ENCODE assay signal across 9 cellular contexts in genomic region chr5:136374003-136374402, GRCh38. TPM values are rescaled to one million over a fixed set of nuclear protein-coding genes. Genes with fewer than 3 reads are reported as not detected.
DNase-seq lines count a peak whose midpoint lies in the region; ATAC-seq and TF ChIP-seq lines count a peak whose summit lies in the region.
"Had no signal": no experiment of that assay in that cellular context is flagged by ENCODE, and none has a peak within 500 bp of the region (broad histone marks: within the 10 kb centered on the region; RNA-seq: fewer than 3 reads in every experiment).

No MANE protein-coding gene starts in this region.

- H3K36me3 Mint-ChIP-seq in osteocyte (ENCODE audit: unreplicated experiment), result no peaks in the 10 kb centered on the region

- H3K4me3 ChIP-seq in brain microvascular endothelial cell (ENCODE audit: low read depth, low read length), result no peak overlapping the region

- H3K27me3 Mint-ChIP-seq in osteocyte (ENCODE audit: unreplicated experiment), result peaks cover 3% of the 10 kb centered on the region

- H3K36me3 ChIP-seq in brain microvascular endothelial cell (replicated peaks), result no peaks in the 10 kb centered on the region

- no peaks in the 10 kb centered on the region for H3K27me3 ChIP-seq in brain microvascular endothelial cell (replicated peaks)

- DNase-seq in DMS 273 (lab: John Stamatoyannopoulos, UW; ENCODE audit: unreplicated experiment) (peak; percentile 32), DMS 273 treated with DMSO at 0.1 percent for 48 hours (lab: John Stamatoyannopoulos, UW) (no peak), NCI-H2029 treated with DMSO at 0.1 percent for 48 hours (lab: John Stamatoyannopoulos, UW) (peak; percentile 1), brain microvascular endothelial cell (peak; percentile 16), osteocyte (ENCODE audit: extremely low spot score, unreplicated experiment) (no peak), islet precursor cell (no peak)
- no peak for DNase-seq in stimulated activated CD4-positive, alpha-beta T cell treated with anti-CD3 and anti-CD28 coated beads, Interleukin-1b, Interleukin-23, amount 100 ng/mL, for 48 hours

- no peak for TF ChIP-seq CTCF in brain microvascular endothelial cell (IDR thresholded peaks at IDR 0.05; ENCODE audit: low read depth, low read length, missing control alignments)
- TF ChIP-seq CTCF in osteocyte (IDR thresholded peaks at IDR 0.05), result peak; percentile 25

- ATAC-seq in GM21381 (IDR thresholded peaks at IDR 0.05; ENCODE audit: unreplicated experiment), result no peak

- H3K4me3 Mint-ChIP-seq in osteocyte (ENCODE audit: unreplicated experiment), result no peak overlapping the region

- H3K4me1 Mint-ChIP-seq in osteocyte (ENCODE audit: unreplicated experiment), result no peaks in the 10 kb centered on the region

- in situ Hi-C loops in brain microvascular endothelial cell (cut with HindIII; ENCODE audit: low pct_ligation_motif_present, low sequenced_read_pairs), result no loop called here

- no peaks in the 10 kb centered on the region for H3K9me3 Mint-ChIP-seq in osteocyte (ENCODE audit: unreplicated experiment)

- no peak overlapping the region for H3K27ac Mint-ChIP-seq in osteocyte (ENCODE audit: unreplicated experiment)

- no peak overlapping the region for H3K27ac ChIP-seq in brain microvascular endothelial cell

RNA-seq across cellular contexts. Expression of gene TRPC7, which starts 8.7 kb away (rescaled TPM):
- total RNA-seq in osteocyte, result not detected in 2 replicates
- total RNA-seq: posterior vena cava had no signal

Comparison
In these comparisons a context has a peak if more than half of its experiments do, and no peak if none do; other contexts are left out.
1. DNase-seq: peak in DMS 273 (single experiment), NCI-H2029 treated with DMSO at 0.1 percent for 48 hours (single experiment) and brain microvascular endothelial cell (single experiment); none in DMS 273 treated with DMSO at 0.1 percent for 48 hours (single experiment), osteocyte (single experiment), islet precursor cell (single experiment) and stimulated activated CD4-positive, alpha-beta T cell treated with anti-CD3 and anti-CD28 coated beads, Interleukin-1b, Interleukin-23, amount 100 ng/mL, for 48 hours (single experiment).